8 cellular contexts compared by ENCODE assay signal in the genomic region with DNA sequence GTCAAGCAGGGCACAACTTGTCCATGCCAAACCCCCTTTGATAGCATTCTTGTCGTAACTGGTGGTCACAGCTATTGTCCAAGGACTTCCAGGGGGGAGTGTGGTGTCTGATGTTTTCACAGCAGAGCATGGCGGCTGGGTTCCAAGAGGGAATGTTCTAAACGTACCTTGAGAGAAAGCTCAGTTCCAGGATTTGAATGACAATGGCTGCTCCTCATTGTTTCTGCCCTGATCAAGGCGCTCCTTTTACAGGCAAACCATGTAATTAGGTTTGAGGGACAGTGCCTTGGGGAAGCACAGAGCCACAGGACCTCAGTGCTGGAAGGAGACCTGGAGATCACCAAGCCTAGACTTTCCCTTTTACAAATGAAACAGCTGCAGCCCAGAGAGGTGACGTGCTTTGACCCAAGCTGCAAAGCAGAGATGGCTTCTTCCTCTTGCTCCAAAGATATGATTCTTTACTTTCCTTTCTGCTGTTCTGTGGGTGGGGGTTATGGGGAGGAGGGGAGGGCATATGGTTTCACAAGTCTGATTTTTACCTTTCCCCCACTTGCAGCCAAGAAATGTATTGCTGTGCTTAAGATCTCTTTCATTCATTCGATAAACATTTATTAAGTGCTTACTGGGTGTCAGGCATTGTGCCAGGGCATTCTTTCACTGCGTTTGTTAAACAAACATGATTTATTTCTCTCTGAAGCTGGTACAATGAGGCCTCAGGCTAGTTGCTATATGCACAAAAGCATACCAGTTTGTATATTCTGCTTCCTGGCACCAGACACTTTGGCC.
DNase-seq lines count a peak whose midpoint lies in the region; TF ChIP-seq lines count a peak whose summit lies in the region.

No MANE protein-coding gene starts in this region.

- intact Hi-C loops in esophagus squamous epithelium (cut with DNase I): no loop called here

- DNase-seq in NCI-H510A treated with DMSO at 0.1 percent for 48 hours (lab: John Stamatoyannopoulos, UW) (peak; percentile 40), NCI-H510A (lab: John Stamatoyannopoulos, UW) (no peak), RPMI7951 (ENCODE audit: low read depth) (peak; percentile 19), foreskin melanocyte (peak; percentile 84), ureter (ENCODE audit: low spot score) (peak; percentile 68), NCI-H526 (lab: John Stamatoyannopoulos, UW) (no peak), GM19238 (ENCODE audit: insufficient read length, low spot score) (no peak), esophagus squamous epithelium (lab: John Stamatoyannopoulos, UW) (no peak)

- no peak overlapping the region for H3K4me3 ChIP-seq in esophagus squamous epithelium

- no peak for TF ChIP-seq POLR2A in esophagus squamous epithelium (IDR thresholded peaks at IDR 0.05)

- WGBS in esophagus squamous epithelium, 2 donors: 45 to 48% methylated on average over 7 of the region's 7 CpGs

- no peaks in the 10 kb centered on the region for H3K9me3 ChIP-seq in esophagus squamous epithelium

- peaks cover 12 to 35% (median 19%) of the 10 kb centered on the region in 3 donors for H3K4me1 ChIP-seq in esophagus squamous epithelium

- TF ChIP-seq CTCF in esophagus squamous epithelium (IDR thresholded peaks at IDR 0.05): no peak

- no peaks in the 10 kb centered on the region for H3K36me3 ChIP-seq in esophagus squamous epithelium

- no peaks in the 10 kb centered on the region for H3K27me3 ChIP-seq in esophagus squamous epithelium

- H3K27ac ChIP-seq in esophagus squamous epithelium: no peak overlapping the region

Comparison
In these comparisons a context has a peak if more than half of its experiments do, and no peak if none do; other contexts are left out.
1. DNase-seq: peak in NCI-H510A treated with DMSO at 0.1 percent for 48 hours (single experiment), RPMI7951 (single experiment), foreskin melanocyte (single experiment) and ureter (single experiment); none in NCI-H510A (single experiment), NCI-H526 (0 of 2), GM19238 (single experiment) and esophagus squamous epithelium (single experiment).